Comparison of ENCODE assay signal across 8 cellular contexts in the genomic region with DNA sequence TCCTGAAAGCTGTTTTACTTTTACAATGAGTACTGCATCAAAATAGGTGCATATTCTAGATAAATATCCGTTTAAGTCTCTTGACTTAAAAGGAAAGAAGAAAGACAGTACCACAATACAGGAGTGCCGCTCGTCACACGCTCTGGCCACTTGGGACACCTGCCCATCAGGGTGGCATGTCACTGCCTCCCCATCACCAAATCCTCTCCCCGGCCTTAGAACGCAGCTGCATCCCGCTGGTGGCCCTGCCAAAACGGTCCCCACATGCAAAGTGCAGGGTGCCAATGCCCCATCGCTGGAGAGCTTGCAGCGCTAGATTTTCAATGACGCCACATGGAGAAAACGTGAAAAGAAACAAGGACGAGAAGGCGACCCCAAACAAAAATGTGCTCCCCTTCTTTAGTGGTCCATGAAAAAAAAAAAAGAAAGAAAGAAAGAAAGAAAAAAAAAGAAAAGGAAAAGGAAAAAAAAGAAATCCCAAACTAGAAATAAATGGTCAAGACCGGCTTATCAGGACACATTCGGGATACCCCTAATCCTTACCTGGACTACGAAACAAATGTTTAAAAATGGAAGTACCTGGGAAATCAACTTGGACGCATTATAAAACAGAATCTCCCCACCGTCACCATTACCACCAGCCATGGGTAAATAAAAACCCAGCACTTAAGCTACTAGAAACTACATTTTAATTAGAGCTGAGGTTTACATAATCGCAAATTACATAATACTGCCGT. TPM values are rescaled to one million over a fixed set of nuclear protein-coding genes. Genes with fewer than 3 reads are reported as not detected.
DNase-seq lines count a peak whose midpoint lies in the region; ATAC-seq, FAIRE-seq and TF ChIP-seq lines count a peak whose summit lies in the region.

No MANE protein-coding gene starts in this region.

- peak overlapping the region; percentile 29 to 81 for H3K9ac ChIP-seq in mucosa of rectum (ENCODE audit: low read depth in 1 of 2, low read length in 2 of 2)

- no peaks in the 10 kb centered on the region for H3K36me3 ChIP-seq in CD8-positive, alpha-beta T cell (ENCODE audit: insufficient read depth, low read length)
- no peaks in the 10 kb centered on the region for H3K36me3 ChIP-seq in mucosa of rectum (ENCODE audit: control insufficient read depth in 2 of 2, insufficient read depth in 2 of 2, low read length in 2 of 2)

- peak; percentile 36 for FAIRE-seq in HTR-8/SVneo (lab: Jason Lieb, UNC)

- peaks cover 7% of the 10 kb centered on the region for H3K36me3 Mint-ChIP-seq in CD8-positive, alpha-beta T cell

- no peak for TF ChIP-seq CTCF in CD8-positive, alpha-beta T cell (IDR thresholded peaks at IDR 0.05)
- TF ChIP-seq CTCF in dorsolateral prefrontal cortex (IDR thresholded peaks at IDR 0.05 in 54 of 56, conservative IDR thresholded peaks at IDR 0.05 in 2 of 56; ENCODE audit: low read depth in 1 of 56, partially characterized antibody in 56 of 56) (peak in 11 of 56 donors; percentile 5 to 36 (median 20)), GM20000 (IDR thresholded peaks at IDR 0.05; ENCODE audit: extremely low read depth, missing control alignments) (no peak)

- no peaks in the 10 kb centered on the region for H3K9me3 Mint-ChIP-seq in CD8-positive, alpha-beta T cell

- POLR2A ChIA-PET in CD8-positive, alpha-beta T cell (lab: Charles Lee), result interaction anchor here (0.6 to 2.1 kb wide), 9 partner anchors 55 to 204 kb away, joined by 3 to 7 read pairs (median 3); no protein-coding TSS in a partner anchor

- CTCF ChIA-PET in CD8-positive, alpha-beta T cell (lab: Charles Lee), result interaction anchor here (0.6 to 2.4 kb wide), 11 partner anchors 10 to 200 kb away, joined by 3 to 14 read pairs (median 4); no protein-coding TSS in a partner anchor

- H3K27ac ChIP-seq in CD8-positive, alpha-beta T cell (ENCODE audit: low read depth, low read length), result peak overlapping the region; percentile 44
- H3K27ac ChIP-seq in dorsolateral prefrontal cortex, result peak overlapping the region in 58 of 59 donors; percentile 19 to 97 (median 88)
- peak overlapping the region; percentile 84 to 87 for H3K27ac ChIP-seq in mucosa of rectum (ENCODE audit: low read depth in 2 of 2, low read length in 2 of 2)

- no peaks in the 10 kb centered on the region for H3K27me3 Mint-ChIP-seq in CD8-positive, alpha-beta T cell (ENCODE audit: low read depth)

- H3K4me1 ChIP-seq in CD8-positive, alpha-beta T cell (ENCODE audit: insufficient read depth, low read length), result peaks cover 13% of the 10 kb centered on the region
- H3K4me1 ChIP-seq in mucosa of rectum (ENCODE audit: control insufficient read depth in 2 of 2, insufficient read depth in 2 of 2, low read length in 2 of 2), result peaks cover 15 to 17% of the 10 kb centered on the region in 2 donors

- H3K9me3 ChIP-seq in CD8-positive, alpha-beta T cell (ENCODE audit: low read length), result no peaks in the 10 kb centered on the region
- H3K9me3 ChIP-seq in mucosa of rectum (ENCODE audit: control insufficient read depth in 2 of 2, low read length in 2 of 2), result no peaks in the 10 kb centered on the region

- peak overlapping the region; percentile 47 for H3K4me3 ChIP-seq in CD8-positive, alpha-beta T cell (ENCODE audit: low read depth, low read length)
- peak overlapping the region; percentile 63 to 97 (median 87) for H3K4me3 ChIP-seq in dorsolateral prefrontal cortex
- H3K4me3 ChIP-seq in mucosa of rectum (ENCODE audit: low read length in 2 of 2), result peak overlapping the region; percentile 78 to 81

- peak overlapping the region; percentile 94 for H3K27ac Mint-ChIP-seq in CD8-positive, alpha-beta T cell

- H3K4me1 Mint-ChIP-seq in CD8-positive, alpha-beta T cell (ENCODE audit: low read depth), result peaks cover 42% of the 10 kb centered on the region

- H3K4me3 Mint-ChIP-seq in CD8-positive, alpha-beta T cell, result peak overlapping the region; percentile 95

- intact Hi-C loops in CD8-positive, alpha-beta T cell (cut with DNase I, micrococcal nuclease), result loop anchor here (1.0 to 10.0 kb wide), 12 partner anchors 58 to 1744 kb away; a partner anchor contains a TSS
- intact Hi-C loops in dorsolateral prefrontal cortex (cut with DNase I), result loop anchor here (2.0 to 5.0 kb wide), 5 partner anchors 53 to 208 kb away; a partner anchor contains a TSS

- peak; percentile 49 for ATAC-seq in CD8-positive, alpha-beta T cell
- no peak for ATAC-seq in HG03095 (IDR thresholded peaks at IDR 0.05; ENCODE audit: unreplicated experiment)

- peak; percentile 22 to 84 (median 64) for DNase-seq in CD8-positive, alpha-beta T cell
- DNase-seq in HTR-8/SVneo (ENCODE audit: insufficient read length, low spot score) (no peak), dorsolateral prefrontal cortex (peak in 9 of 10 donors; percentile 37 to 66 (median 53)), GM20000 (ENCODE audit: low spot score) (no peak)
- DNase-seq in activated CD4-positive, alpha-beta T cell treated with anti-CD3 and anti-CD28 coated beads for 4 hours, result peak; percentile 16 to 74
- peak in 5 of 6 experiments; percentile 54 to 75 (median 58) for DNase-seq in stimulated activated naive CD4-positive, alpha-beta T cell (lab: John Stamatoyannopoulos, UW)

- H3K27me3 ChIP-seq in CD8-positive, alpha-beta T cell (ENCODE audit: insufficient read depth, low read length), result no peaks in the 10 kb centered on the region
- H3K27me3 ChIP-seq in dorsolateral prefrontal cortex (no peaks in the 10 kb centered on the region), mucosa of rectum (ENCODE audit: control insufficient read depth in 2 of 2, insufficient read depth in 2 of 2, low read length in 2 of 2) (no peaks in the 10 kb centered on the region)

RNA-seq across cellular contexts. Expression of a gene that starts 1.1 kb away (rescaled TPM):
- 10 to 100 TPM; 56.0 to 57.7 TPM for total RNA-seq in CD8-positive, alpha-beta T cell
- total RNA-seq in dorsolateral prefrontal cortex, result 100 to 1,000 TPM; 182 to 332 (median 241) TPM

Comparison
In these comparisons a context has a peak if more than half of its experiments do, and no peak if none do; other contexts are left out.
1. DNase-seq: peak in CD8-positive, alpha-beta T cell (7 of 7), activated CD4-positive, alpha-beta T cell treated with anti-CD3 and anti-CD28 coated beads for 4 hours (2 of 2), dorsolateral prefrontal cortex (9 of 10) and stimulated activated naive CD4-positive, alpha-beta T cell (5 of 6); none in HTR-8/SVneo (single experiment) and GM20000 (single experiment).
2. Peak in every context shown above with its lines, with median percentiles within 50 percentile points of each other: H3K27ac ChIP-seq and H3K4me3 ChIP-seq.